ENCODE assay signal across 1 cellular context in genomic region chr22:19819911-19820879, GRCh38.
TF ChIP-seq lines count a peak whose summit lies in the region.

No MANE protein-coding gene starts in this region.

TF ChIP-seq in SK-N-SH treated with all-trans-retinoic acid at 6 μM for 48 hours, 23 proteins besides CTCF, POLR2A, EP300 and RAD21 (continued from another document):
- TF ChIP-seq CREB5 (CRISPR knock-in tag; IDR thresholded peaks at IDR 0.05; ENCODE audit: low read depth) (no peak), PPARA (CRISPR knock-in tag; IDR thresholded peaks at IDR 0.05; ENCODE audit: borderline replicate concordance) (no peak), SNAI2 (CRISPR knock-in tag; IDR thresholded peaks at IDR 0.05) (no peak)
